Comparison of ENCODE assay signal across 18 cellular contexts in genomic region chr5:157381746-157382145, GRCh38.
DNase-seq lines count a peak whose midpoint lies in the region; ATAC-seq, FAIRE-seq and TF ChIP-seq lines count a peak whose summit lies in the region.
"Had no signal": no experiment of that assay in that cellular context is flagged by ENCODE, and none has a peak within 500 bp of the region (broad histone marks: within the 10 kb centered on the region; RNA-seq: fewer than 3 reads in every experiment).

No MANE protein-coding gene starts in this region.

- peaks cover 10% of the 10 kb centered on the region for H3K4me1 Mint-ChIP-seq in activated CD4-positive, alpha-beta T cell treated with anti-CD3 and anti-CD28 coated beads for 36 hours
- peaks cover 6 to 13% of the 10 kb centered on the region in 2 donors for H3K4me1 Mint-ChIP-seq in effector memory CD8-positive, alpha-beta T cell (ENCODE audit: low read depth in 2 of 2)
- no peaks in the 10 kb centered on the region for H3K4me1 Mint-ChIP-seq in progenitor cell of endocrine pancreas (ENCODE audit: low read depth)

- peaks cover 39% of the 10 kb centered on the region for H3K36me3 Mint-ChIP-seq in activated CD4-positive, alpha-beta T cell treated with anti-CD3 and anti-CD28 coated beads for 36 hours (ENCODE audit: low read depth)
- H3K36me3 Mint-ChIP-seq in effector memory CD8-positive, alpha-beta T cell (ENCODE audit: insufficient read depth): peaks cover 90% of the 10 kb centered on the region
- peaks cover 11% of the 10 kb centered on the region for H3K36me3 Mint-ChIP-seq in progenitor cell of endocrine pancreas (ENCODE audit: insufficient read depth)

- TF ChIP-seq CTCF in progenitor cell of endocrine pancreas (IDR thresholded peaks at IDR 0.05; ENCODE audit: unreplicated experiment): no peak

- CTCF ChIA-PET in activated CD4-positive, alpha-beta T cell treated with anti-CD3 and anti-CD28 coated beads for 36 hours (lab: Charles Lee): interaction anchor here (0.6 to 1.2 kb wide), 2 partner anchors 9 to 134 kb away, joined by 3 read pairs; no protein-coding TSS in a partner anchor

- H3K27ac Mint-ChIP-seq in activated CD4-positive, alpha-beta T cell treated with anti-CD3 and anti-CD28 coated beads for 36 hours: peak overlapping the region; percentile 20
- H3K27ac Mint-ChIP-seq in effector memory CD8-positive, alpha-beta T cell: peak overlapping the region; percentile 50 to 62
- H3K27ac Mint-ChIP-seq in progenitor cell of endocrine pancreas: peak overlapping the region; percentile 3

- peak; percentile 9 for FAIRE-seq in GM12892 (lab: Jason Lieb, UNC)
- FAIRE-seq: RCC 7860 had no signal

- no peaks in the 10 kb centered on the region for H3K27me3 Mint-ChIP-seq in activated CD4-positive, alpha-beta T cell treated with anti-CD3 and anti-CD28 coated beads for 36 hours
- H3K27me3 Mint-ChIP-seq in effector memory CD8-positive, alpha-beta T cell: no peaks in the 10 kb centered on the region
- no peaks in the 10 kb centered on the region for H3K27me3 Mint-ChIP-seq in progenitor cell of endocrine pancreas

- no peak for TF ChIP-seq POLR2A in GM12892 (IDR thresholded peaks at IDR 0.05; ENCODE audit: low read depth, low read length)

- H3K9me3 Mint-ChIP-seq in activated CD4-positive, alpha-beta T cell treated with anti-CD3 and anti-CD28 coated beads for 36 hours (ENCODE audit: low read depth): no peaks in the 10 kb centered on the region
- H3K9me3 Mint-ChIP-seq in effector memory CD8-positive, alpha-beta T cell: no peaks in the 10 kb centered on the region
- H3K9me3 Mint-ChIP-seq in progenitor cell of endocrine pancreas (ENCODE audit: low read depth): no peaks in the 10 kb centered on the region

- ATAC-seq in activated CD4-positive, alpha-beta T cell treated with anti-CD3 and anti-CD28 coated beads for 36 hours: no peak
- ATAC-seq in effector memory CD8-positive, alpha-beta T cell (replicated peaks): no peak
- ATAC-seq in HG02571 (IDR thresholded peaks at IDR 0.05; ENCODE audit: unreplicated experiment): no peak
- no peak for ATAC-seq in HG02884 (IDR thresholded peaks at IDR 0.05; ENCODE audit: unreplicated experiment)
- ATAC-seq in HG03378 (IDR thresholded peaks at IDR 0.05; ENCODE audit: unreplicated experiment): no peak
- ATAC-seq: HCT116, heart left ventricle, left lung had no signal

- intact Hi-C loops in activated CD4-positive, alpha-beta T cell treated with anti-CD3 and anti-CD28 coated beads for 36 hours (cut with DNase I, micrococcal nuclease): no loop called here

- POLR2A ChIA-PET in activated CD4-positive, alpha-beta T cell treated with anti-CD3 and anti-CD28 coated beads for 36 hours (lab: Charles Lee): no interaction called here

- DNase-seq in activated CD4-positive, alpha-beta T cell treated with anti-CD3 and anti-CD28 coated beads for 36 hours: no peak
- DNase-seq in activated CD4-positive, alpha-beta T cell treated with anti-CD3 and anti-CD28 coated beads for 48 hours: no peak
- no peak for DNase-seq in GM12892 (ENCODE audit: insufficient read length)
- no peak for DNase-seq in effector memory CD8-positive, alpha-beta T cell
- DNase-seq in progenitor cell of endocrine pancreas (ENCODE audit: low spot score, unreplicated experiment): no peak
- DNase-seq: brain microvascular endothelial cell; cortex of kidney; heart left ventricle; left lung; NCI-H1105; NCI-H2081; NCI-H446 treated with DMSO at 0.1 percent for 48 hours; stimulated activated CD4-positive, alpha-beta T cell treated with anti-CD3 and anti-CD28 coated beads, Interleukin-4, amount 100 ng/mL, for 1 hour had no signal

- H3K4me3 Mint-ChIP-seq in activated CD4-positive, alpha-beta T cell treated with anti-CD3 and anti-CD28 coated beads for 36 hours: no peak overlapping the region
- H3K4me3 Mint-ChIP-seq in effector memory CD8-positive, alpha-beta T cell: no peak overlapping the region
- H3K4me3 Mint-ChIP-seq in progenitor cell of endocrine pancreas (ENCODE audit: low read depth): no peak overlapping the region

Comparison
In these comparisons a context has a peak if more than half of its experiments do, and no peak if none do; other contexts are left out.
1. H3K27ac Mint-ChIP-seq: peak in every context shown above with its lines; median percentile 56 in effector memory CD8-positive, alpha-beta T cell; 20 in activated CD4-positive, alpha-beta T cell treated with anti-CD3 and anti-CD28 coated beads for 36 hours; 3 in progenitor cell of endocrine pancreas.